In genomic region chr10:20627085-20627484, GRCh38 we compare ENCODE assay signal across 8 cellular contexts.
"Had no signal": no experiment of that assay in that cellular context is flagged by ENCODE, and none has a peak within 500 bp of the region (broad histone marks: within the 10 kb centered on the region; RNA-seq: fewer than 3 reads in every experiment).

No MANE protein-coding gene starts in this region.

- ATAC-seq: HCT116, HepG2 had no signal

- H3K9me3 ChIP-seq: HAP-1 had no signal

- H3K4me3 ChIP-seq: GM23248, HAP-1 had no signal

- DNase-seq: GM23248, GOT3, H7, HFFc6, KBM-7 had no signal

- H3K4me1 ChIP-seq: HAP-1 had no signal

- FAIRE-seq: HepG2 had no signal

- H3K27ac ChIP-seq: GM23248 had no signal

- H3K36me3 ChIP-seq: HAP-1 had no signal
